ENCODE assay signal across 35 cellular contexts in the genomic region with DNA sequence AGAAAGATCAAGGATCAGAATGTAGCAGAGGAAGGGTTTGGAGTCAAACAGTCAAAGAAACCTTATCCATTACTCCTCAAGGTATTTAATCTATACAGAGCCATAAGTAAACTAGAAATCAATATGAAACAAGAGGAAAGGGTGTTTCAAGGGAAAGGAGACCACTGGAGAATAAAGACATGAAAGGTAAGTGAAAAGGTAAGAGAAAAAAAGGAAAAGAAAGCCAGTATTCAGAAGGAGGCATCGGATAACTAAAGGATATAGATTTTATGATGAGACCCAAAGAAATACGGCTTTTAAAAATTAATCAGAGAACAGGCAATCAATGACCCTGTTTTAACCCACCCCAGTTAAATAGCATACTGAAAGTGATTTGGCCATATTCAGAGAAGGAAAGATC.
"Had no signal": no experiment of that assay in that cellular context is flagged by ENCODE, and none has a peak within 500 bp of the region (broad histone marks: within the 10 kb centered on the region; RNA-seq: fewer than 3 reads in every experiment).

No MANE protein-coding gene starts in this region.

- DNase-seq: Karpas-422, Kasumi-1, MG63, MM.1S, MV-4-11, NCI-H1048, NCI-H1092, NCI-H1092 treated with DMSO at 0.1 percent for 48 hours, NCI-H1105, NCI-H1105 treated with DMSO at 0.1 percent for 48 hours, NCI-H1417, NCI-H1417 treated with DMSO at 0.1 percent for 48 hours, NCI-H1436, NCI-H1436 treated with DMSO at 0.1 percent for 48 hours, NCI-H146, NCI-H1694, NCI-H1694 treated with DMSO at 0.1 percent for 48 hours, NCI-H187, NCI-H187 treated with DMSO at 0.1 percent for 48 hours, NCI-H1930, NCI-H2029, NCI-H2029 treated with DMSO at 0.1 percent for 48 hours, NCI-H2081, NCI-H2081 treated with DMSO at 0.1 percent for 48 hours, NCI-H2107, NCI-H2171, NCI-H2171 treated with DMSO at 0.1 percent for 48 hours, NCI-H2227 treated with DMSO at 0.1 percent for 48 hours, NCI-H226, NCI-H345, NCI-H446, NCI-H446 treated with DMSO at 0.1 percent for 48 hours, NCI-H510A, NCI-H510A treated with DMSO at 0.1 percent for 48 hours, NCI-H524 had no signal

- H3K36me3 ChIP-seq: MG63 had no signal

- H3K9me3 ChIP-seq: MG63 had no signal

- H3K4me3 ChIP-seq: MG63 had no signal

- H3K27me3 ChIP-seq: MG63 had no signal
